Comparison of ENCODE assay signal across 8 cellular contexts in the genomic region with DNA sequence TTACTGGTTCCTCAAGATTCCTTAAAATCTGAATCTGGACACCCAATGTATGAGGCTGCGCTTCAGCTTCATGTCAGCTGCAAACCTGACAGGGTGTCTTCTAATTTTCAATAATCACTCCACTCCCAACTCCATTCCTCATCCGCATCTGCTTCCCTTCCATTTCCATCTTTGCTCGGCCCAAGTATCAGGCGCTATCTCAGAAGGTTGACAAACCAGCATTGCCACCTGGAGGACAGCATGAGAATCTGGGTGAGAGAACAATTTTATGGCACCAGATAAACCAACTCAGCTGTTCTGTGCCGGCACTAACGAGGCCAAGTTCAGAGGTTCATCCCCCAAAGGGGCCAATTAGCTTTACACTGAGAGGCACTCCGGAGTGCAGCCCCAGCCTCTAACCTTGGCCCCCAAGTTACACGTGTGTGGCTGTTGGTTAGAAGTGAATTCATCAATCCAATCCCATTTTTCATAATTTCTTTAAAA.
DNase-seq lines count a peak whose midpoint lies in the region; ATAC-seq, FAIRE-seq and TF ChIP-seq lines count a peak whose summit lies in the region.

No MANE protein-coding gene starts in this region.

- peak; percentile 75 to 82 for ATAC-seq in lower lobe of right lung
- no peak for ATAC-seq in HG02571 (IDR thresholded peaks at IDR 0.05; ENCODE audit: unreplicated experiment)

- no peak overlapping the region for H3K9ac ChIP-seq in KMS-11

- H3K4me1 ChIP-seq in KMS-11 (ENCODE audit: low read depth, poor library complexity, severe bottlenecking) (no peaks in the 10 kb centered on the region), PC-9 (replicated peaks; ENCODE audit: insufficient read depth) (peaks cover 1% of the 10 kb centered on the region), lower lobe of right lung (no peaks in the 10 kb centered on the region)

- H3K79me2 ChIP-seq in KMS-11 (ENCODE audit: insufficient read depth, low read depth) (no peaks in the 10 kb centered on the region), PC-9 (ENCODE audit: low read depth) (no peaks in the 10 kb centered on the region)

- H3K4me3 ChIP-seq in AG04450 (ENCODE audit: low read depth, low read length) (no peak overlapping the region), GM12864 (ENCODE audit: low read depth, low read length) (no peak overlapping the region), KMS-11 (IDR thresholded peaks at IDR 0.05; ENCODE audit: insufficient read depth, low read depth, low read length) (no peak overlapping the region), PC-9 (no peak overlapping the region), lower lobe of right lung (no peak overlapping the region)

- H3K27ac ChIP-seq in AG04450 (ENCODE audit: low read depth, low read length) (no peak overlapping the region), KMS-11 (no peak overlapping the region), PC-9 (no peak overlapping the region), lower lobe of right lung (no peak overlapping the region)

- no peaks in the 10 kb centered on the region for H3K36me3 ChIP-seq in KMS-11 (ENCODE audit: insufficient read depth)
- no peaks in the 10 kb centered on the region for H3K36me3 ChIP-seq in PC-9 (ENCODE audit: low read depth)
- no peaks in the 10 kb centered on the region for H3K36me3 ChIP-seq in lower lobe of right lung

- H2AFZ ChIP-seq in KMS-11 (ENCODE audit: low read depth) (no peak overlapping the region), PC-9 (0 out of 2 replicates have a peak overlapping the region, but pooled peaks have one; percentile 16)

- POLR2A ChIA-PET in AG04450 (lab: Yijun Ruan, JAX) (no interaction called here), PC-9 (lab: Charles Lee; ENCODE audit: unreplicated experiment) (interaction anchor here (0.6 to 0.7 kb wide), 2 partner anchors 9 to 408 kb away, joined by 3 to 7 read pairs; no protein-coding TSS in a partner anchor)

- peak; percentile 4 for DNase-seq in AG04450 (ENCODE audit: low read depth, low spot score)
- peak; percentile 39 for DNase-seq in GM12864 (ENCODE audit: low read depth)
- peak in 1 of 2 experiments; percentile 34 for DNase-seq in PC-9
- peak; percentile 50 for DNase-seq in ecto neural progenitor cell (ENCODE audit: low spot score)
- DNase-seq in lower lobe of right lung: no peak
- DNase-seq in urothelium cell line (ENCODE audit: low spot score): peak; percentile 64

- H4K20me1 ChIP-seq in KMS-11 (ENCODE audit: insufficient read depth) (no peaks in the 10 kb centered on the region), PC-9 (ENCODE audit: insufficient read depth) (no peaks in the 10 kb centered on the region)

- H3K4me2 ChIP-seq in KMS-11 (no peak overlapping the region), PC-9 (peak overlapping the region; percentile 26; the same call in 1 of the 2 replicates)

- peak; percentile 64 for TF ChIP-seq CTCF in AG04450 (IDR thresholded peaks at IDR 0.05; ENCODE audit: low read depth, low read length)
- peak; percentile 76 for TF ChIP-seq CTCF in GM12864 (IDR thresholded peaks at IDR 0.05; ENCODE audit: low read depth, low read length, missing control alignments)
- 0 out of 2 replicates have a peak, but pooled peaks have one; percentile 29 for TF ChIP-seq CTCF in KMS-11 (conservative IDR thresholded peaks at IDR 0.05; ENCODE audit: low read depth, low read length)
- TF ChIP-seq CTCF in PC-9 (conservative IDR thresholded peaks at IDR 0.05): peak; percentile 76
- TF ChIP-seq CTCF in lower lobe of right lung (IDR thresholded peaks at IDR 0.05): peak; percentile 62

- CTCF ChIA-PET in AG04450 (lab: Charles Lee) (interaction anchor here (0.5 to 5.7 kb wide), 17 partner anchors 8 to 164 kb away, joined by 3 to 85 read pairs (median 4); no protein-coding TSS in a partner anchor), PC-9 (lab: Charles Lee) (interaction anchor here (0.6 to 1.7 kb wide), 7 partner anchors 17 to 416 kb away, joined by 3 to 6 read pairs (median 4); no protein-coding TSS in a partner anchor)

- H3K9me3 ChIP-seq in AG04450 (ENCODE audit: control insufficient read depth, insufficient read depth, low read length) (no peaks in the 10 kb centered on the region), PC-9 (ENCODE audit: insufficient read depth, low read depth) (no peaks in the 10 kb centered on the region), lower lobe of right lung (no peaks in the 10 kb centered on the region)

- intact Hi-C loops in PC-9 (cut with micrococcal nuclease; ENCODE audit: unreplicated experiment): loop anchor here (1.0 kb wide), 3 partner anchors 113 to 163 kb away; no protein-coding TSS in a partner anchor
- intact Hi-C loops in lower lobe of right lung (cut with DNase I): loop anchor here (5.0 kb wide), 1 partner anchor 114 kb away; no protein-coding TSS in a partner anchor

- peaks cover 15% of the 10 kb centered on the region for H3K27me3 ChIP-seq in AG04450 (ENCODE audit: control insufficient read depth, insufficient read depth, low read length)
- no peaks in the 10 kb centered on the region for H3K27me3 ChIP-seq in KMS-11 (ENCODE audit: insufficient read depth, low read depth)
- no peaks in the 10 kb centered on the region for H3K27me3 ChIP-seq in PC-9 (ENCODE audit: insufficient read depth, low read depth)
- no peaks in the 10 kb centered on the region for H3K27me3 ChIP-seq in lower lobe of right lung (ENCODE audit: low read depth)

- BruUV-seq in PC-9 (replicated peaks; lab: Mats Ljungman, UMichigan): no TSS peak

- no peak for FAIRE-seq in urothelium cell line (lab: Jason Lieb, UNC)

- H3K9me2 ChIP-seq in PC-9 (ENCODE audit: insufficient read depth): no peaks in the 10 kb centered on the region

- H3F3A ChIP-seq in PC-9 (ENCODE audit: insufficient read depth, low read depth): no peaks in the 10 kb centered on the region; the same call in 1 of the 2 replicates
